ENCODE assay signal across 1 cellular context in genomic region chr3:47385796-47386195, GRCh38.
TF ChIP-seq lines count a peak whose summit lies in the region.

No MANE protein-coding gene starts in this region.

TF ChIP-seq in SK-N-SH, 30 proteins besides CTCF, POLR2A, EP300 and RAD21 (continued from another document):
- TF ChIP-seq USF1 (IDR thresholded peaks at IDR 0.05; ENCODE audit: borderline replicate concordance, low read depth) (no peak), USF2 (IDR thresholded peaks at IDR 0.05; ENCODE audit: borderline replicate concordance, low read depth, low read length) (no peak), PBX3 (IDR thresholded peaks at IDR 0.05) (no peak), MXI1 (IDR thresholded peaks at IDR 0.05; ENCODE audit: low read depth, low read length) (no peak), FOXJ3 (CRISPR knock-in tag; IDR thresholded peaks at IDR 0.05) (no peak), TAF1 (IDR thresholded peaks at IDR 0.05; ENCODE audit: borderline replicate concordance, low read depth, low read length) (no peak), TEAD4 (IDR thresholded peaks at IDR 0.05; ENCODE audit: borderline replicate concordance, insufficient read depth) (no peak), NFIC (IDR thresholded peaks at IDR 0.05; ENCODE audit: borderline replicate concordance) (no peak), JUND (IDR thresholded peaks at IDR 0.05) (no peak), RXRA (IDR thresholded peaks at IDR 0.05; ENCODE audit: borderline replicate concordance, low read depth) (no peak), NRF1 (IDR thresholded peaks at IDR 0.05; ENCODE audit: low read depth, low read length) (no peak), POLR2AphosphoS5 (IDR thresholded peaks at IDR 0.05; ENCODE audit: low read depth, low read length) (no peak), RCOR1 (IDR thresholded peaks at IDR 0.05; ENCODE audit: low read length) (no peak), MEF2A (IDR thresholded peaks at IDR 0.05; ENCODE audit: borderline replicate concordance, low read depth) (no peak), FOXM1 (IDR thresholded peaks at IDR 0.05; ENCODE audit: low read depth) (no peak), YY1 (IDR thresholded peaks at IDR 0.05; ENCODE audit: low read depth) (no peak)
